ENCODE assay signal across 26 cellular contexts in genomic region chr2:118278046-118278445, GRCh38.
"Had no signal": no experiment of that assay in that cellular context is flagged by ENCODE, and none has a peak within 500 bp of the region (broad histone marks: within the 10 kb centered on the region; RNA-seq: fewer than 3 reads in every experiment).

No MANE protein-coding gene starts in this region.

- H2AFZ ChIP-seq: hepatocyte had no signal

- H3K9me3 ChIP-seq: adrenal gland, ascending aorta, left ventricle myocardium inferior, prostate gland, right atrium auricular region, stomach, suprapubic skin, tibial nerve had no signal

- FAIRE-seq: colon, urothelium cell line had no signal

- H3K4me1 ChIP-seq: adrenal gland, ascending aorta, left ventricle myocardium inferior, prostate gland, right atrium auricular region, stomach, suprapubic skin, tibial nerve had no signal

- H3K36me3 ChIP-seq: adrenal gland, ascending aorta, brain microvascular endothelial cell, left ventricle myocardium inferior, prostate gland, right atrium auricular region, stomach, suprapubic skin, tibial nerve had no signal

- DNase-seq: activated CD4-positive, alpha-beta T cell treated with anti-CD3 and anti-CD28 coated beads for 4 hours; activated CD4-positive, alpha-beta T cell treated with anti-CD3 and anti-CD28 coated beads, Interleukin-2, amount 50 U/mL, for 48 hours; activated CD4-positive, CD25-positive, alpha-beta regulatory T cell; activated CD8-positive, alpha-beta memory T cell treated with anti-CD3 and anti-CD28 coated beads, Interleukin-2, amount 50 U/mL, for 48 hours; activated naive CD4-positive, alpha-beta T cell; activated T-cell treated with anti-CD3 and anti-CD28 coated beads, Interleukin-2, amount 50 U/mL, for 4 hours; brain microvascular endothelial cell; caudate nucleus; effector memory CD4-positive, alpha-beta T cell; foreskin fibroblast; glutamatergic neuron; left ventricle myocardium inferior; mammary epithelial cell; stimulated activated CD4-positive, alpha-beta T cell treated with anti-CD3 and anti-CD28 coated beads, Interleukin-12 subunit alpha, Interleukin-12 subunit beta, amount 100 ng/mL, for 4 hours; stomach had no signal

- H3K4me2 ChIP-seq: hepatocyte had no signal

- H3K79me2 ChIP-seq: hepatocyte had no signal

- H3K27me3 ChIP-seq: ascending aorta, brain microvascular endothelial cell, right atrium auricular region, suprapubic skin, tibial nerve had no signal

- H3K27ac ChIP-seq: adrenal gland, ascending aorta, brain microvascular endothelial cell, hepatocyte, left ventricle myocardium inferior, prostate gland, right atrium auricular region, stomach, suprapubic skin, tibial nerve had no signal

- H3K4me3 ChIP-seq: adrenal gland, ascending aorta, hepatocyte, left ventricle myocardium inferior, prostate gland, right atrium auricular region, stomach, suprapubic skin, tibial nerve had no signal

- ATAC-seq: activated T-cell treated with anti-CD3 and anti-CD28 coated beads, Interleukin-2, amount 50 U/mL, for 4 hours; natural killer cell treated with Interleukin-12 subunit alpha and Interleukin-12 subunit beta and Interleukin-15 and Interleukin-18, amount 100 ng/mL, for 72 hours; stimulated activated effector memory CD8-positive, alpha-beta T cell treated with anti-CD3 and anti-CD28 coated beads, Interleukin-12 subunit alpha, Interleukin-12 subunit beta, amount 100 ng/mL, for 72 hours had no signal
